ENCODE assay signal across 21 cellular contexts in genomic region chr9:1747568-1747967, GRCh38.
DNase-seq lines count a peak whose midpoint lies in the region; ATAC-seq lines count a peak whose summit lies in the region.
"Had no signal": no experiment of that assay in that cellular context is flagged by ENCODE, and none has a peak within 500 bp of the region (broad histone marks: within the 10 kb centered on the region; RNA-seq: fewer than 3 reads in every experiment).

No MANE protein-coding gene starts in this region.

- ATAC-seq in GM18498 (IDR thresholded peaks at IDR 0.05; ENCODE audit: unreplicated experiment) (peak; percentile 92), GM21526 (IDR thresholded peaks at IDR 0.05; ENCODE audit: low FRiP score, unreplicated experiment) (peak; percentile 59), HG03095 (IDR thresholded peaks at IDR 0.05; ENCODE audit: unreplicated experiment) (peak; percentile 69)
- ATAC-seq: left ventricle myocardium superior; naive thymus-derived CD4-positive, alpha-beta T cell; psoas muscle; stimulated activated naive B cell treated with anti-CD40 and anti-IgM and Interleukin-4, amounts not matched to agents 10 μg/mL and 1 μg/mL and 100 μg/mL, for 72 hours; upper lobe of right lung had no signal

- intact Hi-C loops in head of caudate nucleus (cut with DNase I) = no loop called here

- DNase-seq in NCI-H748 (lab: John Stamatoyannopoulos, UW; ENCODE audit: unreplicated experiment) = peak; percentile 70
- DNase-seq in cerebellum (ENCODE audit: low spot score) = no peak
- no peak for DNase-seq in NK-92 treated with Interleukin-12 subunit alpha and Interleukin-12 subunit beta, amount 100 ng/mL, for 24 hours (lab: John Stamatoyannopoulos, UW)
- DNase-seq in head of caudate nucleus = no peak
- no peak for DNase-seq in stimulated activated CD4-positive, alpha-beta T cell treated with anti-CD3 and anti-CD28 coated beads, Interleukin-12 subunit alpha, Interleukin-12 subunit beta, amount 100 ng/mL, for 4 hours
- DNase-seq: activated CD4-positive, alpha-beta T cell treated with anti-CD3 and anti-CD28 coated beads, Interleukin-2, amount 50 U/mL, for 4 hours; activated CD4-positive, CD25-positive, alpha-beta regulatory T cell; amygdala; GDM1; left ventricle myocardium superior; naive thymus-derived CD4-positive, alpha-beta T cell; NCI-H1417 treated with DMSO at 0.1 percent for 48 hours; NCI-H2171; NCI-H526; psoas muscle; stimulated activated CD4-positive, alpha-beta T cell treated with anti-CD3 and anti-CD28 coated beads, Interleukin-15, amount 100 ng/mL, for 24 hours; stimulated activated naive B cell treated with anti-CD40 and anti-IgM and Interleukin-4, amounts not matched to agents 10 μg/mL and 1 μg/mL and 100 μg/mL, for 72 hours; upper lobe of right lung had no signal
